In genomic region chr6:33008944-33009861, GRCh38 we compare ENCODE assay signal across 8 cellular contexts. TPM values are rescaled to one million over a fixed set of nuclear protein-coding genes. Genes with fewer than 3 reads are reported as not detected.
DNase-seq lines count a peak whose midpoint lies in the region; ATAC-seq and TF ChIP-seq lines count a peak whose summit lies in the region.

TSS of gene HLA-DOA (minus strand) at chr6:33009591.

- H3K36me3 ChIP-seq in MG63 (no peaks in the 10 kb centered on the region), iPS DF 6.9 (ENCODE audit: control insufficient read depth, insufficient read depth, low read length) (no peaks in the 10 kb centered on the region)

- DNase-seq in GM13976 (ENCODE audit: low spot score) (peak; percentile 96), MG63 (peak; percentile 41), iPS DF 6.9 (ENCODE audit: low read depth, low spot score) (peak; percentile 77), NCI-H2107 (lab: John Stamatoyannopoulos, UW) (no peak)
- peak; percentile 40 for DNase-seq in activated naive CD4-positive, alpha-beta T cell treated with anti-CD3 and anti-CD28 coated beads, Interleukin-2, amount 50 U/mL, for 16 hours
- DNase-seq in stimulated activated CD8-positive, alpha-beta memory T cell treated with anti-CD3 and anti-CD28 coated beads, Interleukin-2, amount 100 ng/mL, for 1 hour (ENCODE audit: low read depth in 2 of 2): peak; percentile 24 to 29

- peak; percentile 79 for ATAC-seq in GM21576 (IDR thresholded peaks at IDR 0.05; ENCODE audit: unreplicated experiment)
- no peak for ATAC-seq in HG03457 (IDR thresholded peaks at IDR 0.05; ENCODE audit: unreplicated experiment)

- TF ChIP-seq CTCF in GM13976 (IDR thresholded peaks at IDR 0.05; ENCODE audit: borderline replicate concordance, control extremely low read depth, extremely low read depth, insufficient read depth, missing control alignments): no peak

- in situ Hi-C loops in GM13976 (cut with MboI; ENCODE audit: low sequenced_read_pairs, unreplicated experiment): loop anchor here (25.0 kb wide), 1 partner anchor 228 kb away; no protein-coding TSS in a partner anchor

- H3K4me3 ChIP-seq in MG63 (no peak within 1 kb of the TSS), iPS DF 6.9 (ENCODE audit: low read length) (peak within 1 kb of the TSS; percentile 59; the same call in 1 of the 2 replicates)

- H3K4me1 ChIP-seq in iPS DF 6.9 (ENCODE audit: control insufficient read depth, insufficient read depth, low read length): peaks cover 1% of the 10 kb centered on the region; the same call in 1 of the 2 replicates

- H3K27ac ChIP-seq in iPS DF 6.9 (ENCODE audit: low read length): no peak within 1 kb of the TSS

- WGBS in iPS DF 6.9 (ENCODE audit: insufficient coverage, insufficient read length): no CpG with 5 or more reads among the region's 24 CpGs

- H3K27me3 ChIP-seq in MG63: peaks cover 28% of the 10 kb centered on the region
- no peaks in the 10 kb centered on the region for H3K27me3 ChIP-seq in iPS DF 6.9 (ENCODE audit: control insufficient read depth, insufficient read depth, low read length)

- H3K9me3 ChIP-seq in MG63 (no peaks in the 10 kb centered on the region), iPS DF 6.9 (ENCODE audit: control insufficient read depth, insufficient read depth, low read length) (no peaks in the 10 kb centered on the region)

RNA-seq across cellular contexts. Expression of gene HLA-DOA, which starts in this region (rescaled TPM):
- total RNA-seq in MG63 (2014; rRNA removed; shearing (Covaris generic); ENCODE audit: low replicate concordance): not detected in 2 replicates

Comparison
In these comparisons a context has a peak if more than half of its experiments do, and no peak if none do; other contexts are left out.
1. Peak in DNase-seq in MG63; RNA of the gene not detected or under 1 TPM.